ENCODE assay signal across 8 cellular contexts in the genomic region with DNA sequence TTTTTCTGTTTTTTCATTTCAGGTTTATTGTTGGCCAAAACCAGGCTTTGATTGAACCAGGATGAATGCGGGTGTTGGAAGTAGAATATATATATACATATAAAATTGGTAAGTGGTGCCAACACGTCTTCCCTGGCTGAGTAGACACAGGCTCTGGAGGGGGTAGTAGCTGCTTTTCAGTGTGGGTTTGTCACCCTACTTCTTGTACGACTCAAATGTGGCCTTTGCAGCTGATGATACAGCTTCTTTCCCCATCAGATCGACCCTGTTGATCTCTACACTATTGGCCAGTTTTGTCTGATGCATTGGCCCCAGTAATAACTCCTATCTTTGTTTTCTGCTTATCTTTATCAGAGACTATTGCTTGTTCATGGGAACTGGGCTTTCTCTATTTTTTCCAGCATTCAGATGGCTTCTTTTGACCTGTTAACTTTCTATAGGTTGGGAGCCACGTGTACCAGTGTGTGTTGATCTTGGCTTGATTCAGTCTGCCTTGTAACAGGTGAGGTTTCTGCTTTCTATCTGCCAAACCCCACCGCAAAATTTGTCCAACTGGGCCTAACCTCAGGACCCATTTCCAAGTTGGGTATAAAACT. TPM values are rescaled to one million over a fixed set of nuclear protein-coding genes. Genes with fewer than 3 reads are reported as not detected.
A peak's percentile ranks its signal among the peaks of the same experiment; 100 is the strongest.
DNase-seq lines count a peak whose midpoint lies in the region; ATAC-seq, FAIRE-seq and TF ChIP-seq lines count a peak whose summit lies in the region.

No MANE protein-coding gene starts in this region.

- H3K36me3 Mint-ChIP-seq in endothelial cell (ENCODE audit: low read depth, unreplicated experiment): peaks cover 83% of the 10 kb centered on the region

- H3K27me3 Mint-ChIP-seq in endothelial cell (ENCODE audit: unreplicated experiment): peaks cover 28% of the 10 kb centered on the region

- H2AFZ ChIP-seq in OCI-LY3 (ENCODE audit: low read depth, low read length) (no peak overlapping the region), parathyroid adenoma (no peak overlapping the region)

- peak overlapping the region; percentile 85 for H3K27ac ChIP-seq in OCI-LY3 (ENCODE audit: low read length)
- H3K27ac ChIP-seq in parathyroid adenoma: no peak overlapping the region
- peak overlapping the region in 1 of 2 donors; percentile 80 for H3K27ac ChIP-seq in small intestine (ENCODE audit: low read depth in 1 of 2, low read length in 1 of 2)

- 46 to 66% (median 57%) methylated on average over 6 of the region's 6 CpGs for WGBS in small intestine, 3 donors

- H3K4me1 ChIP-seq in OCI-LY3 (ENCODE audit: low read length) (peaks cover 70% of the 10 kb centered on the region), parathyroid adenoma (peaks cover 13% of the 10 kb centered on the region), small intestine (ENCODE audit: control insufficient read depth in 2 of 2, insufficient read depth in 1 of 2, low read depth in 1 of 2, low read length in 1 of 2) (peaks cover 0 to 17% of the 10 kb centered on the region in 2 donors)

- H3K9me3 ChIP-seq in OCI-LY3 (ENCODE audit: insufficient read depth, low read length) (peaks cover 60% of the 10 kb centered on the region), parathyroid adenoma (ENCODE audit: control insufficient read depth, low read length) (peaks cover 3% of the 10 kb centered on the region), small intestine (ENCODE audit: control insufficient read depth, low read depth) (peaks cover 1% of the 10 kb centered on the region)

- TF ChIP-seq CTCF in OCI-LY3 (IDR thresholded peaks at IDR 0.05; ENCODE audit: low read depth, low read length): no peak
- no peak for TF ChIP-seq CTCF in endothelial cell (IDR thresholded peaks at IDR 0.05; ENCODE audit: unreplicated experiment)
- no peak for TF ChIP-seq CTCF in parathyroid adenoma (IDR thresholded peaks at IDR 0.05)
- no peak for TF ChIP-seq CTCF in GM13977 (IDR thresholded peaks at IDR 0.05; ENCODE audit: extremely low read depth, insufficient read depth, missing control alignments)

- H3K79me2 ChIP-seq in OCI-LY3 (ENCODE audit: low read length) (peaks cover 99% of the 10 kb centered on the region), parathyroid adenoma (peaks cover 55% of the 10 kb centered on the region)

- ATAC-seq in HG02973 (IDR thresholded peaks at IDR 0.05; ENCODE audit: unreplicated experiment): no peak

- peaks cover 24% of the 10 kb centered on the region for H3K9me3 Mint-ChIP-seq in endothelial cell (ENCODE audit: unreplicated experiment)

- H3K27ac Mint-ChIP-seq in endothelial cell (ENCODE audit: unreplicated experiment): peak overlapping the region; percentile 97

- FAIRE-seq in small intestine (lab: Jason Lieb, UNC): no peak

- H3K36me3 ChIP-seq in OCI-LY3 (replicated peaks; ENCODE audit: low read depth, low read length) (peaks cover 77% of the 10 kb centered on the region), parathyroid adenoma (ENCODE audit: control insufficient read depth, insufficient read depth, low read length) (peaks cover 12% of the 10 kb centered on the region), small intestine (ENCODE audit: control insufficient read depth in 2 of 2, insufficient read depth in 2 of 2, low read length in 2 of 2) (peaks cover 36 to 52% of the 10 kb centered on the region in 2 donors)

- DNase-seq in endothelial cell (ENCODE audit: low spot score) (no peak), GF-D8 (lab: John Stamatoyannopoulos, UW) (no peak), GM13977 (ENCODE audit: low spot score) (no peak), small intestine (no peak)

- H3K4me3 Mint-ChIP-seq in endothelial cell (ENCODE audit: unreplicated experiment): peak overlapping the region; percentile 99

- in situ Hi-C loops in GM13977 (cut with MboI; ENCODE audit: low pct_unique_long_range_greater_than_20kb, low sequenced_read_pairs, unreplicated experiment): no loop called here

- H3K4me3 ChIP-seq in GM08714 (ENCODE audit: low read length): peak overlapping the region; percentile 89
- H3K4me3 ChIP-seq in OCI-LY3 (ENCODE audit: low read length): peak overlapping the region; percentile 82
- H3K4me3 ChIP-seq in parathyroid adenoma (ENCODE audit: low read depth, low read length): no peak overlapping the region
- H3K4me3 ChIP-seq in small intestine (ENCODE audit: low read depth in 1 of 2, low read length in 2 of 2): peak overlapping the region in 1 of 2 donors; percentile 94

- peak overlapping the region; percentile 97 for H3K9ac ChIP-seq in OCI-LY3 (ENCODE audit: low read length)
- H3K9ac ChIP-seq in parathyroid adenoma: no peak overlapping the region

- no peaks in the 10 kb centered on the region for H3K27me3 ChIP-seq in OCI-LY3 (ENCODE audit: low read depth, low read length)
- H3K27me3 ChIP-seq in parathyroid adenoma (ENCODE audit: control insufficient read depth, insufficient read depth, low read length): no peaks in the 10 kb centered on the region
- no peaks in the 10 kb centered on the region for H3K27me3 ChIP-seq in small intestine (ENCODE audit: control insufficient read depth in 2 of 2, insufficient read depth in 2 of 2, low read length in 2 of 2)

- H3K4me2 ChIP-seq in OCI-LY3 (ENCODE audit: low read length) (peak overlapping the region; percentile 89), parathyroid adenoma (ENCODE audit: low read length) (peak overlapping the region; percentile 5)

- H3K4me1 Mint-ChIP-seq in endothelial cell (ENCODE audit: unreplicated experiment): peaks cover 72% of the 10 kb centered on the region

- peaks cover 65% of the 10 kb centered on the region for H4K20me1 ChIP-seq in OCI-LY3 (ENCODE audit: insufficient read depth, low read length)

RNA-seq across cellular contexts. Expression of gene ZNFX1, which starts 2.7 kb away (rescaled TPM):
- 25.0 TPM for total RNA-seq in endothelial cell (ENCODE audit: unreplicated experiment)
- 10 to 100 TPM in 2 of 3 donors, 1 to 10 TPM in 1; 9.9 to 13.4 (median 11.9) TPM for polyA plus RNA-seq in small intestine
